In the genomic region with DNA sequence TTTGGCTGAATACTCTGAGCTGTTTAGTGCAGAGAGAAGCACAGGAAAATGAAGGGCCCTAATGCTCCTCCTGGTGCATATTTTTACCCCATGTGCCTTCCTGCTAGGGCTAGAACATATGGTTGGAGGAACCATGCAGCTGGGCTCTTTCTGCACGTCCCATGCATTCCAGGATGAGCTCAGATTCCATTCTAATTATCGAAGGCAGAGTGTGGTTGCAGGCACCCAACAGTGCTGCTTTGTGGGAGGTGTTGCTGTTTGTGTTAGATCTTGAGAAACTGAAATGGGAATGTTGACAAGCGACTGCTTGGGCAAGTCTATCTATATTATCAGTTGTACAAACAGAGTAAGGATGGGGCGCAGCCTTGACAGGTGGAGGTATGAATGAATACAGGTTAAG, we compare ENCODE assay signal across 25 cellular contexts.
"Had no signal": no experiment of that assay in that cellular context is flagged by ENCODE, and none has a peak within 500 bp of the region (broad histone marks: within the 10 kb centered on the region; RNA-seq: fewer than 3 reads in every experiment).

No MANE protein-coding gene starts in this region.

- H3K9me3 Mint-ChIP-seq: activated CD8-positive, alpha-beta T cell treated with anti-CD3 and anti-CD28 coated beads for 36 hours; activated naive CD8-positive, alpha-beta T cell treated with anti-CD3 and anti-CD28 coated beads, Interleukin-2, amount 50 U/mL, for 24 hours; neural crest cell; T-helper 1 cell treated with Interleukin-12 subunit alpha and Interleukin-12 subunit beta and Interleukin-4 antibody, amounts not matched to agents 30 μg/mL and 1 μg/mL, for 36 hours had no signal

- H3K27me3 ChIP-seq: heart left ventricle, ovary, right atrium auricular region, thyroid gland, upper lobe of right lung had no signal

- DNase-seq: activated CD4-positive, alpha-beta T cell treated with anti-CD3 and anti-CD28 coated beads for 48 hours; activated CD4-positive, CD25-positive, alpha-beta regulatory T cell; activated CD8-positive, alpha-beta memory T cell treated with anti-CD3 and anti-CD28 coated beads, Interleukin-2, amount 10 ng/mL, durations not matched to agents 7 days and 5 days; activated CD8-positive, alpha-beta T cell treated with anti-CD3 and anti-CD28 coated beads for 36 hours; activated effector memory CD4-positive, alpha-beta T cell treated with anti-CD3 and anti-CD28 coated beads, Interleukin-2, amount 50 U/mL, for 16 hours; activated naive CD4-positive, alpha-beta T cell treated with anti-CD3 and anti-CD28 coated beads, Interleukin-2, amount 50 U/mL, for 16 hours; activated naive CD8-positive, alpha-beta T cell treated with anti-CD3 and anti-CD28 coated beads, Interleukin-2, amount 50 U/mL, for 24 hours; activated T-cell treated with anti-CD3 and anti-CD28 coated beads for 4 hours; cerebellar nuclear complex; cortex of kidney; heart left ventricle; kidney; lower lobe of right lung; naive thymus-derived CD4-positive, alpha-beta T cell; ovary; psoas muscle; stimulated activated CD4-positive, alpha-beta T cell treated with anti-CD3 and anti-CD28 coated beads, Interleukin-4, amount 100 ng/mL, for 24 hours; stimulated activated naive CD8-positive, alpha-beta T cell treated with anti-CD3 and anti-CD28 coated beads, Interleukin-15, Interleukin-2, amounts not matched to agents 100 U/mL and 50 U/mL, for 24 hours; T1000; thyroid gland; upper lobe of right lung had no signal

- H3K4me1 ChIP-seq: lower lobe of right lung, psoas muscle, thyroid gland, upper lobe of right lung had no signal

- H3K4me3 ChIP-seq: heart left ventricle, lower lobe of right lung, ovary, psoas muscle, right atrium auricular region, thyroid gland, upper lobe of right lung had no signal

- H3K36me3 Mint-ChIP-seq: activated CD8-positive, alpha-beta memory T cell treated with anti-CD3 and anti-CD28 coated beads, Interleukin-2, amount 10 ng/mL, durations not matched to agents 7 days and 5 days; naive thymus-derived CD4-positive, alpha-beta T cell had no signal

- ATAC-seq: activated CD8-positive, alpha-beta memory T cell treated with anti-CD3 and anti-CD28 coated beads, Interleukin-2, amount 10 ng/mL, durations not matched to agents 7 days and 5 days; activated CD8-positive, alpha-beta T cell treated with anti-CD3 and anti-CD28 coated beads for 36 hours; activated naive CD8-positive, alpha-beta T cell treated with anti-CD3 and anti-CD28 coated beads, Interleukin-2, amount 50 U/mL, for 24 hours; heart left ventricle; lower lobe of right lung; naive thymus-derived CD4-positive, alpha-beta T cell; psoas muscle; stimulated activated naive CD8-positive, alpha-beta T cell treated with anti-CD3 and anti-CD28 coated beads, Interleukin-15, Interleukin-2, amounts not matched to agents 100 U/mL and 50 U/mL, for 24 hours; upper lobe of right lung had no signal

- H3K27ac ChIP-seq: epithelial cell of prostate, heart left ventricle, lower lobe of right lung, ovary, psoas muscle, right atrium auricular region, thyroid gland, upper lobe of right lung had no signal

- H3K4me3 Mint-ChIP-seq: activated CD8-positive, alpha-beta memory T cell treated with anti-CD3 and anti-CD28 coated beads, Interleukin-2, amount 10 ng/mL, durations not matched to agents 7 days and 5 days; activated CD8-positive, alpha-beta T cell treated with anti-CD3 and anti-CD28 coated beads for 36 hours; activated naive CD8-positive, alpha-beta T cell treated with anti-CD3 and anti-CD28 coated beads, Interleukin-2, amount 50 U/mL, for 24 hours; naive thymus-derived CD4-positive, alpha-beta T cell; neural crest cell; T-helper 1 cell treated with Interleukin-12 subunit alpha and Interleukin-12 subunit beta and Interleukin-4 antibody, amounts not matched to agents 30 μg/mL and 1 μg/mL, for 36 hours had no signal

- H3K36me3 ChIP-seq: heart left ventricle, lower lobe of right lung, ovary, right atrium auricular region, thyroid gland, upper lobe of right lung had no signal

- H3K4me1 Mint-ChIP-seq: activated CD8-positive, alpha-beta memory T cell treated with anti-CD3 and anti-CD28 coated beads, Interleukin-2, amount 10 ng/mL, durations not matched to agents 7 days and 5 days; activated naive CD8-positive, alpha-beta T cell treated with anti-CD3 and anti-CD28 coated beads, Interleukin-2, amount 50 U/mL, for 24 hours; naive thymus-derived CD4-positive, alpha-beta T cell; neural crest cell had no signal

- H3K27me3 Mint-ChIP-seq: activated CD8-positive, alpha-beta T cell treated with anti-CD3 and anti-CD28 coated beads for 36 hours had no signal

- H3K27ac Mint-ChIP-seq: activated CD8-positive, alpha-beta memory T cell treated with anti-CD3 and anti-CD28 coated beads, Interleukin-2, amount 10 ng/mL, durations not matched to agents 7 days and 5 days; activated CD8-positive, alpha-beta T cell treated with anti-CD3 and anti-CD28 coated beads for 36 hours; activated naive CD8-positive, alpha-beta T cell treated with anti-CD3 and anti-CD28 coated beads, Interleukin-2, amount 50 U/mL, for 24 hours; naive thymus-derived CD4-positive, alpha-beta T cell; T-helper 1 cell treated with Interleukin-12 subunit alpha and Interleukin-12 subunit beta and Interleukin-4 antibody, amounts not matched to agents 30 μg/mL and 1 μg/mL, for 36 hours had no signal

- H3K9me3 ChIP-seq: heart left ventricle, lower lobe of right lung, ovary, psoas muscle, right atrium auricular region, thyroid gland, upper lobe of right lung had no signal
